Comparison of ENCODE assay signal across 15 cellular contexts in genomic region chr17:41907185-41907556, GRCh38. TPM values are rescaled to one million over a fixed set of nuclear protein-coding genes. Genes with fewer than 3 reads are reported as not detected.
DNase-seq lines count a peak whose midpoint lies in the region; ATAC-seq and TF ChIP-seq lines count a peak whose summit lies in the region.
"Had no signal": no experiment of that assay in that cellular context is flagged by ENCODE, and none has a peak within 500 bp of the region (broad histone marks: within the 10 kb centered on the region; RNA-seq: fewer than 3 reads in every experiment).

No MANE protein-coding gene starts in this region.

- TF ChIP-seq CTCF in HFF-Myc (IDR thresholded peaks at IDR 0.05; ENCODE audit: low read depth, low read length, missing control alignments) (no peak), mesothelial cell of epicardium (IDR thresholded peaks at IDR 0.05; ENCODE audit: unreplicated experiment) (no peak)

- no peaks in the 10 kb centered on the region for H3K27me3 Mint-ChIP-seq in mesothelial cell of epicardium (ENCODE audit: low read depth)

- peaks cover 39% of the 10 kb centered on the region for H3K36me3 Mint-ChIP-seq in mesothelial cell of epicardium

- no peaks in the 10 kb centered on the region for H3K27me3 ChIP-seq in SJCRH30
- H3K27me3 ChIP-seq: testis had no signal

- H3K4me3 Mint-ChIP-seq in mesothelial cell of epicardium: no peak overlapping the region
- H3K4me3 Mint-ChIP-seq: activated naive CD4-positive, alpha-beta T cell treated with anti-CD3 and anti-CD28 coated beads for 36 hours; natural killer cell had no signal

- in situ Hi-C loops in ACHN (cut with HindIII; ENCODE audit: low pct_ligation_motif_present, low pct_unique_long_range_greater_than_20kb, low sequenced_read_pairs): no loop called here

- no peak overlapping the region for H3K27ac ChIP-seq in SJCRH30
- H3K27ac ChIP-seq: C4-2B, testis had no signal

- peaks cover 81% of the 10 kb centered on the region for H3K36me3 ChIP-seq in SJCRH30

- peak overlapping the region; percentile 83 for H3K27ac Mint-ChIP-seq in mesothelial cell of epicardium
- H3K27ac Mint-ChIP-seq: activated naive CD4-positive, alpha-beta T cell treated with anti-CD3 and anti-CD28 coated beads for 36 hours; natural killer cell had no signal

- no peaks in the 10 kb centered on the region for H3K4me1 ChIP-seq in SJCRH30
- H3K4me1 ChIP-seq: testis had no signal

- no peaks in the 10 kb centered on the region for H3K9me3 Mint-ChIP-seq in mesothelial cell of epicardium
- H3K9me3 Mint-ChIP-seq: activated naive CD4-positive, alpha-beta T cell treated with anti-CD3 and anti-CD28 coated beads for 36 hours; natural killer cell had no signal

- no peaks in the 10 kb centered on the region for H3K9me3 ChIP-seq in SJCRH30 (replicated peaks)
- H3K9me3 ChIP-seq: testis had no signal

- ATAC-seq in HG02798 (IDR thresholded peaks at IDR 0.05; ENCODE audit: poor library complexity, unreplicated experiment) (no peak), HG03159 (IDR thresholded peaks at IDR 0.05; ENCODE audit: unreplicated experiment) (no peak), GM19452 (IDR thresholded peaks at IDR 0.05; ENCODE audit: unreplicated experiment) (no peak)
- ATAC-seq: natural killer cell had no signal

- H3K4me3 ChIP-seq in HFF-Myc (replicated peaks; ENCODE audit: low read depth, low read length) (no peak overlapping the region), SJCRH30 (no peak overlapping the region)
- H3K4me3 ChIP-seq: testis had no signal

- H3K4me1 Mint-ChIP-seq in mesothelial cell of epicardium: peaks cover 8% of the 10 kb centered on the region

- DNase-seq in ACHN: peak; percentile 56
- peak; percentile 59 for DNase-seq in HFF-Myc (ENCODE audit: extremely low read depth, low read depth)
- peak; percentile 76 for DNase-seq in amniotic epithelial cell (ENCODE audit: low read depth)
- DNase-seq in mesothelial cell of epicardium (ENCODE audit: low spot score in 2 of 2, unreplicated experiment in 2 of 2): no peak
- no peak for DNase-seq in SJCRH30
- DNase-seq: activated CD4-positive, alpha-beta T cell treated with anti-CD3 and anti-CD28 coated beads for 48 hours; activated naive CD4-positive, alpha-beta T cell treated with anti-CD3 and anti-CD28 coated beads for 36 hours; natural killer cell; NCI-H2081 treated with DMSO at 0.1 percent for 48 hours; SIG-M5; testis had no signal

RNA-seq across cellular contexts. Expression of gene ACLY, which starts 11.6 kb away (rescaled TPM):
- 126 to 133 TPM (median 130 TPM) in 3 replicates for total RNA-seq in mesothelial cell of epicardium
- total RNA-seq in SJCRH30 (2014; rRNA removed; shearing (Covaris generic)): 137 and 141 TPM in 2 replicates

RNA-seq across cellular contexts. Expression of gene ODAD4, which starts 23.2 kb away (rescaled TPM):
- total RNA-seq in mesothelial cell of epicardium: 1.3 to 2.1 TPM (median 1.7 TPM) in 3 replicates
- total RNA-seq in SJCRH30 (2014; rRNA removed; shearing (Covaris generic)): 0.15 and 0.24 TPM in 2 replicates

RNA-seq across cellular contexts. Expression of gene KLHL11, which starts 41.9 kb away (rescaled TPM):
- 21.4 to 22.1 TPM (median 21.9 TPM) in 3 replicates for total RNA-seq in mesothelial cell of epicardium
- total RNA-seq in SJCRH30 (2014; rRNA removed; shearing (Covaris generic)): 22.4 and 23.8 TPM in 2 replicates

RNA-seq across cellular contexts. Expression of gene CNP, which starts 59.4 kb away (rescaled TPM):
- total RNA-seq in mesothelial cell of epicardium: 67.6 to 70.2 TPM (median 68.1 TPM) in 3 replicates
- 101 and 105 TPM in 2 replicates for total RNA-seq in SJCRH30 (2014; rRNA removed; shearing (Covaris generic))

Comparison
In these comparisons a context has a peak if more than half of its experiments do, and no peak if none do; other contexts are left out.
1. DNase-seq: peak in ACHN (single experiment), HFF-Myc (single experiment) and amniotic epithelial cell (single experiment); none in mesothelial cell of epicardium (0 of 2) and SJCRH30 (0 of 2).